In the genomic region with DNA sequence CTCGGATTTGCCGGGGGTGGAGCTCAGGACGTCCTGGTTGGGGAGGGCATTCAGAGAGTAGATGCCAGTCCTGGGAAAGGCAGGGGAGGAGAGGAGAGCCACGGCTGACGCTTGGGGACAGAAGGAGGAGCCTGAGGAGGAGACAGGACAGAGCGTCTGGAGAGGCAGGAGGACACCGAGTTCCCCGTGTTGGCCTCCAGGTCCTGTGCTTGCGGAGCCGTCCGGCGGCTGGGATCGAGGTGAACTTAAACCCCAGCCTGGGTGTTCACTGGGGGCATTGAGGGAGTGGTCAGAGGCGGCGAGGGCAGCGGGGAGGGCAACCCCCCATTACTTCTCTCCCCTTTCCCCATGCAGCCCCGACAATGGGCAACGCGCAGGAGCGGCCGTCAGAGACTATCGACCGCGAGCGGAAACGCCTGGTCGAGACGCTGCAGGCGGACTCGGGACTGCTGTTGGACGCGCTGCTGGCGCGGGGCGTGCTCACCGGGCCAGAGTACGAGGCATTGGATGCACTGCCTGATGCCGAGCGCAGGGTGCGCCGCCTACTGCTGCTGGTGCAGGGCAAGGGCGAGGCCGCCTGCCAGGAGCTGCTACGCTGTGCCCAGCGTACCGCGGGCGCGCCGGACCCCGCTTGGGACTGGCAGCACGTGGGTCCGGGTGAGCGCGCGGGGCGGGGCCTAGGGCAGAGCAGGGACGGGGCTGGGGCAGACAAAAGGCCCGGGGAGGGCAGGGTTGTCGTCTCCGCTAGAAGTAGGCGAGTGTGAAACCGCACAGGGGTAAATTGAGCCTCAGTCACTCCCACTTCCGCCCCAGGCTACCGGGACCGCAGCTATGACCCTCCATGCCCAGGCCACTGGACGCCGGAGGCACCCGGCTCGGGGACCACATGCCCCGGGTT, we compare ENCODE assay signal across 8 cellular contexts. TPM values are rescaled to one million over a fixed set of nuclear protein-coding genes. Genes with fewer than 3 reads are reported as not detected.
DNase-seq lines count a peak whose midpoint lies in the region.

No MANE protein-coding gene starts in this region.

- H3K27ac ChIP-seq in skeletal muscle tissue (ENCODE audit: low read depth, low read length) = peak overlapping the region; percentile 91

- H3K4me3 ChIP-seq in skeletal muscle tissue (ENCODE audit: low read length in 3 of 3) = peak overlapping the region; percentile 64 to 86 (median 65)

- no peaks in the 10 kb centered on the region for H3K9me3 ChIP-seq in skeletal muscle tissue (ENCODE audit: control insufficient read depth in 3 of 3, low read length in 3 of 3)

- H3K9ac ChIP-seq in skeletal muscle tissue (ENCODE audit: low read depth in 1 of 3, low read length in 3 of 3) = peak overlapping the region; percentile 67 to 95 (median 92)

- DNase-seq in ELF-1 (ENCODE audit: low read depth, low spot score) (peak; percentile 80), GOT3 (lab: John Stamatoyannopoulos, UW) (peak; percentile 29), NCI-H146 (lab: John Stamatoyannopoulos, UW) (peak; percentile 78), UCSD-AML1 (lab: John Stamatoyannopoulos, UW; ENCODE audit: unreplicated experiment) (peak; percentile 73), cerebellar nuclear complex (lab: John Stamatoyannopoulos, UW) (peak; percentile 71 to 80), inferior parietal cortex (ENCODE audit: extremely low spot score) (peak; percentile 66), middle frontal gyrus (ENCODE audit: extremely low spot score, low spot score) (no peak)

- H3K27me3 ChIP-seq in skeletal muscle tissue (ENCODE audit: control insufficient read depth in 3 of 3, insufficient read depth in 3 of 3, low read length in 3 of 3) = no peaks in the 10 kb centered on the region

- H3K36me3 ChIP-seq in skeletal muscle tissue (ENCODE audit: control insufficient read depth in 3 of 3, insufficient read depth in 3 of 3, low read length in 3 of 3) = peaks cover 10 to 14% (median 14%) of the 10 kb centered on the region in 3 donors

- H3K4me1 ChIP-seq in skeletal muscle tissue (ENCODE audit: control insufficient read depth in 3 of 3, insufficient read depth in 3 of 3, low read length in 3 of 3) = peaks cover 72 to 87% (median 76%) of the 10 kb centered on the region in 3 donors

RNA-seq across cellular contexts. Expression of a gene that starts 3.7 kb away (rescaled TPM):
- 11.0 TPM for total RNA-seq in skeletal muscle tissue

RNA-seq across cellular contexts. Expression of a gene that starts 9.5 kb away (rescaled TPM):
- 3.7 TPM for total RNA-seq in skeletal muscle tissue

RNA-seq across cellular contexts. Expression of a gene that starts 9.7 kb away (rescaled TPM):
- 5.2 TPM for total RNA-seq in skeletal muscle tissue

RNA-seq across cellular contexts. Expression of a gene that starts 14.3 kb away (rescaled TPM):
- total RNA-seq in skeletal muscle tissue = 1.6 TPM

RNA-seq across cellular contexts. Expression of a gene that starts 14.3 kb away (rescaled TPM):
- 6.3 TPM for total RNA-seq in skeletal muscle tissue
